ENCODE assay signal across 8 cellular contexts in genomic region chrX:16484338-16484737, GRCh38.
DNase-seq lines count a peak whose midpoint lies in the region.

No MANE protein-coding gene starts in this region.

- intact Hi-C loops in activated CD4-positive, alpha-beta memory T cell treated with anti-CD3 and anti-CD28 coated beads for 36 hours (cut with micrococcal nuclease) = loop anchor here (2.0 kb wide), 2 partner anchors 44 to 120 kb away; no protein-coding TSS in a partner anchor

- H3K27ac Mint-ChIP-seq in activated CD4-positive, alpha-beta memory T cell treated with anti-CD3 and anti-CD28 coated beads for 36 hours = peak overlapping the region; percentile 31

- no peak overlapping the region for H3K4me3 Mint-ChIP-seq in activated CD4-positive, alpha-beta memory T cell treated with anti-CD3 and anti-CD28 coated beads for 36 hours

- CTCF ChIA-PET in activated CD4-positive, alpha-beta memory T cell treated with anti-CD3 and anti-CD28 coated beads for 36 hours (lab: Charles Lee) = no interaction called here

- peaks cover 27% of the 10 kb centered on the region for H3K4me1 Mint-ChIP-seq in activated CD4-positive, alpha-beta memory T cell treated with anti-CD3 and anti-CD28 coated beads for 36 hours (ENCODE audit: low read depth)

- no peaks in the 10 kb centered on the region for H3K27me3 Mint-ChIP-seq in activated CD4-positive, alpha-beta memory T cell treated with anti-CD3 and anti-CD28 coated beads for 36 hours

- DNase-seq in activated T-cell treated with anti-CD3 and anti-CD28 coated beads for 24 hours (ENCODE audit: low read depth) = peak; percentile 16
- no peak for DNase-seq in activated T-cell treated with anti-CD3 and anti-CD28 coated beads, Interleukin-2, amount 50 U/mL, for 1 hour
- DNase-seq in activated CD4-positive, alpha-beta memory T cell treated with anti-CD3 and anti-CD28 coated beads for 36 hours = peak; percentile 56
- DNase-seq in glomerular endothelial cell (ENCODE audit: extremely low read depth, low read depth, low spot score) = peak; percentile 51
- DNase-seq in superior temporal gyrus (ENCODE audit: extremely low spot score) = peak; percentile 22
- no peak for DNase-seq in GDM1 (lab: John Stamatoyannopoulos, UW)
- DNase-seq in HuH-7.5 (ENCODE audit: low spot score) = no peak
- no peak for DNase-seq in cerebellar nuclear complex (lab: John Stamatoyannopoulos, UW)

- no peaks in the 10 kb centered on the region for H3K36me3 Mint-ChIP-seq in activated CD4-positive, alpha-beta memory T cell treated with anti-CD3 and anti-CD28 coated beads for 36 hours

- POLR2A ChIA-PET in activated CD4-positive, alpha-beta memory T cell treated with anti-CD3 and anti-CD28 coated beads for 36 hours (lab: Charles Lee) = interaction anchor here (1.0 kb wide), 1 partner anchor 43 kb away, joined by 3 read pairs; no protein-coding TSS in a partner anchor

- no peaks in the 10 kb centered on the region for H3K9me3 Mint-ChIP-seq in activated CD4-positive, alpha-beta memory T cell treated with anti-CD3 and anti-CD28 coated beads for 36 hours

Comparison
In these comparisons a context has a peak if more than half of its experiments do, and no peak if none do; other contexts are left out.
1. DNase-seq: peak in activated T-cell treated with anti-CD3 and anti-CD28 coated beads for 24 hours (single experiment), activated CD4-positive, alpha-beta memory T cell treated with anti-CD3 and anti-CD28 coated beads for 36 hours (single experiment), glomerular endothelial cell (single experiment) and superior temporal gyrus (single experiment); none in activated T-cell treated with anti-CD3 and anti-CD28 coated beads, Interleukin-2, amount 50 U/mL, for 1 hour (single experiment), GDM1 (single experiment), HuH-7.5 (single experiment) and cerebellar nuclear complex (0 of 2).